ENCODE assay signal across 19 cellular contexts in genomic region chr3:9647450-9647849, GRCh38. TPM values are rescaled to one million over a fixed set of nuclear protein-coding genes. Genes with fewer than 3 reads are reported as not detected.
DNase-seq lines count a peak whose midpoint lies in the region; ATAC-seq and TF ChIP-seq lines count a peak whose summit lies in the region.
"Had no signal": no experiment of that assay in that cellular context is flagged by ENCODE, and none has a peak within 500 bp of the region (broad histone marks: within the 10 kb centered on the region; RNA-seq: fewer than 3 reads in every experiment).

No MANE protein-coding gene starts in this region.

- H3K27me3 ChIP-seq in CD4-positive, alpha-beta T cell (ENCODE audit: control insufficient read depth, insufficient read depth, low read length), result no peaks in the 10 kb centered on the region
- H3K27me3 ChIP-seq in CD8-positive, alpha-beta memory T cell (ENCODE audit: insufficient read depth, low read length, poor library complexity, severe bottlenecking), result no peaks in the 10 kb centered on the region
- H3K27me3 ChIP-seq in MM.1S (replicated peaks; ENCODE audit: insufficient read depth, low read length) (no peaks in the 10 kb centered on the region), colonic mucosa (no peaks in the 10 kb centered on the region)

- TF ChIP-seq CTCF in CD4-positive, alpha-beta T cell (IDR thresholded peaks at IDR 0.05), result no peak
- no peak for TF ChIP-seq CTCF in neural crest cell (conservative IDR thresholded peaks at IDR 0.05)
- TF ChIP-seq CTCF in MM.1S (IDR thresholded peaks at IDR 0.05; ENCODE audit: low read length), result no peak
- no peak for TF ChIP-seq CTCF in colonic mucosa (IDR thresholded peaks at IDR 0.05)

- H3K27ac Mint-ChIP-seq in CD4-positive, alpha-beta T cell, result no peak overlapping the region
- H3K27ac Mint-ChIP-seq in CD8-positive, alpha-beta memory T cell, result no peak overlapping the region
- H3K27ac Mint-ChIP-seq in neural crest cell (ENCODE audit: unreplicated experiment), result no peak overlapping the region
- H3K27ac Mint-ChIP-seq: CD8-positive, alpha-beta T cell; HFFc6 had no signal

- ATAC-seq in CD4-positive, alpha-beta T cell (ENCODE audit: poor library complexity), result no peak
- ATAC-seq in GM18870 (IDR thresholded peaks at IDR 0.05; ENCODE audit: unreplicated experiment), result no peak
- ATAC-seq: CD8-positive, alpha-beta T cell; GM12878 had no signal

- no peak overlapping the region for H3K4me3 ChIP-seq in CD8-positive, alpha-beta memory T cell (ENCODE audit: low read length)
- H3K4me3 ChIP-seq in MM.1S (ENCODE audit: low read length) (no peak overlapping the region), colonic mucosa (no peak overlapping the region)
- H3K4me3 ChIP-seq: GM12878, HAP-1 had no signal

- H3K36me3 Mint-ChIP-seq in CD4-positive, alpha-beta T cell (ENCODE audit: low read depth), result peaks cover 21% of the 10 kb centered on the region
- H3K36me3 Mint-ChIP-seq in CD8-positive, alpha-beta memory T cell, result peaks cover 0 to 22% (median 4%) of the 10 kb centered on the region in 3 donors
- no peaks in the 10 kb centered on the region for H3K36me3 Mint-ChIP-seq in neural crest cell (ENCODE audit: low read depth)

- H3K4me1 ChIP-seq in CD8-positive, alpha-beta memory T cell (ENCODE audit: insufficient read depth, low read length), result peaks cover 20% of the 10 kb centered on the region
- H3K4me1 ChIP-seq in MM.1S (ENCODE audit: low read length) (peaks cover 7% of the 10 kb centered on the region), colonic mucosa (peaks cover 7% of the 10 kb centered on the region)

- H3K27me3 Mint-ChIP-seq in CD4-positive, alpha-beta T cell, result peaks cover 15% of the 10 kb centered on the region
- peaks cover 3 to 6% of the 10 kb centered on the region in 2 donors for H3K27me3 Mint-ChIP-seq in CD8-positive, alpha-beta memory T cell
- H3K27me3 Mint-ChIP-seq in neural crest cell (ENCODE audit: low read depth), result peaks cover 11% of the 10 kb centered on the region

- no peak overlapping the region for H2AFZ ChIP-seq in MM.1S (ENCODE audit: low read length)

- CTCF ChIA-PET in CD4-positive, alpha-beta T cell (lab: Charles Lee), result no interaction called here
- CTCF ChIA-PET in CD8-positive, alpha-beta memory T cell (lab: Charles Lee), result no interaction called here

- no peaks in the 10 kb centered on the region for H3K9me2 ChIP-seq in MM.1S (replicated peaks; ENCODE audit: insufficient read depth, low read length)

- peaks cover 4% of the 10 kb centered on the region for H3K36me3 ChIP-seq in CD8-positive, alpha-beta memory T cell (ENCODE audit: insufficient read depth, low read length)
- H3K36me3 ChIP-seq in MM.1S (replicated peaks; ENCODE audit: insufficient read depth, low read length) (no peaks in the 10 kb centered on the region), colonic mucosa (no peaks in the 10 kb centered on the region)

- H4K20me1 ChIP-seq in MM.1S (ENCODE audit: insufficient read depth, low read length), result no peaks in the 10 kb centered on the region

- intact Hi-C loops in CD4-positive, alpha-beta T cell (cut with DNase I, micrococcal nuclease), result loop anchor here (5.0 to 10.0 kb wide), 2 partner anchors 87 to 380 kb away; partner anchors contain the start of genes BRPF1 (in 1 of the 2) and FANCD2 (in 1 of the 2)
- intact Hi-C loops in colonic mucosa (cut with DNase I), result no loop called here

- POLR2A ChIA-PET in CD4-positive, alpha-beta T cell (lab: Charles Lee), result interaction anchor here (0.6 kb wide), 1 partner anchor 12 kb away, joined by 3 read pairs; no protein-coding TSS in a partner anchor
- POLR2A ChIA-PET in CD8-positive, alpha-beta memory T cell (lab: Charles Lee), result interaction anchor here (0.6 kb wide), 1 partner anchor 115 kb away, joined by 5 read pairs; no protein-coding TSS in a partner anchor

- no peak overlapping the region for H3K9ac ChIP-seq in MM.1S (ENCODE audit: low read length)
- no peak overlapping the region for H3K9ac ChIP-seq in colonic mucosa (ENCODE audit: low read depth in 2 of 2, low read length in 2 of 2)

- H3K9me3 Mint-ChIP-seq in CD4-positive, alpha-beta T cell, result no peaks in the 10 kb centered on the region
- H3K9me3 Mint-ChIP-seq in CD8-positive, alpha-beta memory T cell, result peaks cover 0 to 3% (median 0%) of the 10 kb centered on the region in 5 donors
- no peaks in the 10 kb centered on the region for H3K9me3 Mint-ChIP-seq in neural crest cell
- H3K9me3 Mint-ChIP-seq: CD8-positive, alpha-beta T cell; HFFc6 had no signal

- peak overlapping the region; percentile 49 for H3K4me3 Mint-ChIP-seq in CD4-positive, alpha-beta T cell
- H3K4me3 Mint-ChIP-seq in CD8-positive, alpha-beta memory T cell, result peak overlapping the region in 1 of 7 donors; percentile 34
- peak overlapping the region; percentile 31 for H3K4me3 Mint-ChIP-seq in neural crest cell
- H3K4me3 Mint-ChIP-seq: CD8-positive, alpha-beta T cell; HFFc6 had no signal

- peaks cover 23% of the 10 kb centered on the region for H3K79me2 ChIP-seq in MM.1S (ENCODE audit: low read length)

- H3F3A ChIP-seq in MM.1S (ENCODE audit: insufficient read depth, low read length), result 0 out of 2 replicates have a peak, but pooled peaks cover 3% of the 10 kb centered on the region

- no peak overlapping the region for H3K27ac ChIP-seq in CD4-positive, alpha-beta T cell (ENCODE audit: low read depth, low read length)
- peak overlapping the region; percentile 75 for H3K27ac ChIP-seq in CD8-positive, alpha-beta memory T cell (ENCODE audit: low read depth, low read length)
- H3K27ac ChIP-seq in MM.1S (ENCODE audit: low read length) (no peak overlapping the region), colonic mucosa (no peak overlapping the region)

- peaks cover 16% of the 10 kb centered on the region for H3K4me1 Mint-ChIP-seq in CD4-positive, alpha-beta T cell (ENCODE audit: low read depth)
- peaks cover 18 to 29% (median 24%) of the 10 kb centered on the region in 3 donors for H3K4me1 Mint-ChIP-seq in CD8-positive, alpha-beta memory T cell
- H3K4me1 Mint-ChIP-seq in neural crest cell, result peaks cover 16% of the 10 kb centered on the region

- no peaks in the 10 kb centered on the region for H3K9me3 ChIP-seq in CD4-positive, alpha-beta T cell (ENCODE audit: control insufficient read depth, low read length)
- H3K9me3 ChIP-seq in CD8-positive, alpha-beta memory T cell (ENCODE audit: low read length), result no peaks in the 10 kb centered on the region
- no peaks in the 10 kb centered on the region for H3K9me3 ChIP-seq in MM.1S (replicated peaks; ENCODE audit: insufficient read depth, low read length)
- no peaks in the 10 kb centered on the region for H3K9me3 ChIP-seq in colonic mucosa
- H3K9me3 ChIP-seq: HAP-1 had no signal

- H3K4me2 ChIP-seq in MM.1S (ENCODE audit: low read depth, low read length), result no peak overlapping the region

- DNase-seq in CD4-positive, alpha-beta T cell, result no peak
- DNase-seq in CD8-positive, alpha-beta memory T cell, result no peak
- DNase-seq in neural crest cell (ENCODE audit: low read depth, low spot score), result no peak
- no peak for DNase-seq in MM.1S
- no peak for DNase-seq in colonic mucosa
- DNase-seq: C1 segment of cervical spinal cord; CD8-positive, alpha-beta T cell; DMS 273 treated with DMSO at 0.1 percent for 48 hours; DMS79; EL; GDM1; GOT3; HFFc6 had no signal

RNA-seq across cellular contexts. Expression of gene MTMR14, which starts 1.9 kb away (rescaled TPM):
- 10 to 100 TPM; 80.2 to 82.0 TPM for total RNA-seq in CD4-positive, alpha-beta T cell
- 10 to 100 TPM; 53.1 to 54.3 TPM for total RNA-seq in CD8-positive, alpha-beta memory T cell
- polyA plus RNA-seq in CD8-positive, alpha-beta memory T cell, result 62.9 TPM
- total RNA-seq in neural crest cell (25.0 and 29.8 TPM in 2 replicates), colonic mucosa (10 to 100 TPM; 35.9 to 36.3 TPM)

RNA-seq across cellular contexts. Expression of gene CPNE9, which starts 56.2 kb away (rescaled TPM):
- under 1 TPM; 0.33 to 0.45 TPM for total RNA-seq in CD4-positive, alpha-beta T cell
- under 1 TPM in 1 of 2 experiments, not detected in 1; 0.16 TPM for total RNA-seq in CD8-positive, alpha-beta memory T cell
- polyA plus RNA-seq in CD8-positive, alpha-beta memory T cell, result not detected
- total RNA-seq in neural crest cell (0.48 and 1.3 TPM in 2 replicates), colonic mucosa (not detected)
- total RNA-seq: A172, A673, GM12878, HFFc6 had no signal
- polyA plus RNA-seq: BJ had no signal
